ENCODE assay signal across 15 cellular contexts in genomic region chr6:41256383-41256782, GRCh38. TPM values are rescaled to one million over a fixed set of nuclear protein-coding genes. Genes with fewer than 3 reads are reported as not detected.
DNase-seq lines count a peak whose midpoint lies in the region; ATAC-seq, FAIRE-seq and TF ChIP-seq lines count a peak whose summit lies in the region.
"Had no signal": no experiment of that assay in that cellular context is flagged by ENCODE, and none has a peak within 500 bp of the region (broad histone marks: within the 10 kb centered on the region; RNA-seq: fewer than 3 reads in every experiment).

No MANE protein-coding gene starts in this region.

- peaks cover 9% of the 10 kb centered on the region for H3K27me3 Mint-ChIP-seq in brain
- peaks cover 2% of the 10 kb centered on the region for H3K27me3 Mint-ChIP-seq in CD8-positive, alpha-beta T cell (ENCODE audit: low read depth)

- no peak for TF ChIP-seq POLR2A in GM12891 (IDR thresholded peaks at IDR 0.05; ENCODE audit: low read depth, low read length)
- no peak for TF ChIP-seq POLR2A in ovary (IDR thresholded peaks at IDR 0.05)
- TF ChIP-seq POLR2A in sigmoid colon (IDR thresholded peaks at IDR 0.05) = no peak

- peak overlapping the region in 3 of 5 experiments; percentile 3 to 16 (median 12) for H3K4me3 Mint-ChIP-seq in brain
- H3K4me3 Mint-ChIP-seq in CD8-positive, alpha-beta T cell = no peak overlapping the region
- H3K4me3 Mint-ChIP-seq: activated T-cell treated with anti-CD3 and anti-CD28 coated beads, Interleukin-2, amount 50 U/mL, for 4 hours had no signal

- TF ChIP-seq CTCF in brain (conservative IDR thresholded peaks at IDR 0.05) (no peak), ovary (IDR thresholded peaks at IDR 0.05) (no peak), sigmoid colon (IDR thresholded peaks at IDR 0.05) (no peak)
- no peak for TF ChIP-seq CTCF in CD8-positive, alpha-beta T cell (IDR thresholded peaks at IDR 0.05)

- POLR2A ChIA-PET in CD8-positive, alpha-beta T cell (lab: Charles Lee) = no interaction called here

- no peak for TF ChIP-seq EP300 in ovary (IDR thresholded peaks at IDR 0.05)
- no peak for TF ChIP-seq EP300 in sigmoid colon (IDR thresholded peaks at IDR 0.05)

- H3K9me3 ChIP-seq in CD8-positive, alpha-beta T cell (ENCODE audit: low read length) = peaks cover 3% of the 10 kb centered on the region
- H3K9me3 ChIP-seq in ovary (peaks cover 0 to 4% of the 10 kb centered on the region in 2 donors), sigmoid colon (peaks cover 0 to 4% (median 0%) of the 10 kb centered on the region in 4 donors)

- H3K27ac ChIP-seq in CD8-positive, alpha-beta T cell (ENCODE audit: low read depth, low read length) = no peak overlapping the region
- H3K27ac ChIP-seq in ovary (no peak overlapping the region), sigmoid colon (no peak overlapping the region)
- H3K27ac ChIP-seq: tibial artery had no signal

- H3K4me1 Mint-ChIP-seq in brain = peaks cover 42% of the 10 kb centered on the region
- H3K4me1 Mint-ChIP-seq in CD8-positive, alpha-beta T cell (ENCODE audit: low read depth) = peaks cover 8% of the 10 kb centered on the region

- H3K27me3 ChIP-seq in CD8-positive, alpha-beta T cell (ENCODE audit: insufficient read depth, low read length) = no peaks in the 10 kb centered on the region
- H3K27me3 ChIP-seq in ovary (no peaks in the 10 kb centered on the region), sigmoid colon (no peaks in the 10 kb centered on the region)
- H3K27me3 ChIP-seq: tibial artery had no signal

- intact Hi-C loops in CD8-positive, alpha-beta T cell (cut with DNase I, micrococcal nuclease) = no loop called here
- intact Hi-C loops in ovary (cut with DNase I) (no loop called here), sigmoid colon (cut with DNase I) (no loop called here)

- no peak overlapping the region for H3K4me3 ChIP-seq in CD8-positive, alpha-beta T cell (ENCODE audit: low read depth, low read length)
- H3K4me3 ChIP-seq in ovary = no peak overlapping the region
- H3K4me3 ChIP-seq in sigmoid colon = no peak overlapping the region
- H3K4me3 ChIP-seq: tibial artery had no signal

- peak; percentile 90 for FAIRE-seq in GM12891 (lab: Jason Lieb, UNC)

- peak overlapping the region in 3 of 5 experiments; percentile 42 to 92 (median 78) for H3K27ac Mint-ChIP-seq in brain
- no peak overlapping the region for H3K27ac Mint-ChIP-seq in CD8-positive, alpha-beta T cell

- ATAC-seq in GM21367 (IDR thresholded peaks at IDR 0.05; ENCODE audit: unreplicated experiment) (peak; percentile 50), HG03108 (IDR thresholded peaks at IDR 0.05; ENCODE audit: unreplicated experiment) (peak; percentile 73)
- no peak for ATAC-seq in CD8-positive, alpha-beta T cell
- ATAC-seq: activated T-cell treated with anti-CD3 and anti-CD28 coated beads, Interleukin-2, amount 50 U/mL, for 4 hours had no signal

- no peaks in the 10 kb centered on the region for H3K36me3 ChIP-seq in CD8-positive, alpha-beta T cell (ENCODE audit: insufficient read depth, low read length)
- H3K36me3 ChIP-seq in ovary (no peaks in the 10 kb centered on the region), sigmoid colon (no peaks in the 10 kb centered on the region)
- H3K36me3 ChIP-seq: tibial artery had no signal

- 96 to 100% (median 97%) methylated on average over 1 of the region's 1 CpG for WGBS in ovary, 3 donors
- WGBS in sigmoid colon, 2 donors = 92% methylated on average over 1 of the region's 1 CpG

- peak; percentile 15 for DNase-seq in GM12891 (ENCODE audit: insufficient read length, low spot score)
- no peak for DNase-seq in CD8-positive, alpha-beta T cell
- no peak for DNase-seq in ovary
- no peak for DNase-seq in sigmoid colon
- DNase-seq in AML-193 (lab: John Stamatoyannopoulos, UW) = no peak
- DNase-seq: activated T-cell treated with anti-CD3 and anti-CD28 coated beads, Interleukin-2, amount 50 U/mL, for 4 hours; NCI-H1092; NCI-H510A treated with DMSO at 0.1 percent for 48 hours; retina; Right ventricle myocardium superior; tibial artery had no signal

- peaks cover 8 to 38% (median 26%) of the 10 kb centered on the region in 5 experiments for H3K9me3 Mint-ChIP-seq in brain
- H3K9me3 Mint-ChIP-seq in CD8-positive, alpha-beta T cell = peaks cover 7% of the 10 kb centered on the region

- no peaks in the 10 kb centered on the region for H3K4me1 ChIP-seq in CD8-positive, alpha-beta T cell (ENCODE audit: insufficient read depth, low read length)
- H3K4me1 ChIP-seq in ovary (ENCODE audit: insufficient read depth) (no peaks in the 10 kb centered on the region), sigmoid colon (peaks cover 0 to 19% (median 15%) of the 10 kb centered on the region in 4 donors)
- H3K4me1 ChIP-seq: tibial artery had no signal

- H3K36me3 Mint-ChIP-seq in brain = no peaks in the 10 kb centered on the region
- H3K36me3 Mint-ChIP-seq in CD8-positive, alpha-beta T cell = peaks cover 4% of the 10 kb centered on the region

- CTCF ChIA-PET in CD8-positive, alpha-beta T cell (lab: Charles Lee) = no interaction called here

TF ChIP-seq in GM12891, 5 proteins besides CTCF, POLR2A, EP300 and RAD21:
- TF ChIP-seq SPI1 (IDR thresholded peaks at IDR 0.05; ENCODE audit: low read depth, low read length) (no peak), POU2F2 (IDR thresholded peaks at IDR 0.05; ENCODE audit: low read depth, low read length) (no peak), POLR2AphosphoS5 (IDR thresholded peaks at IDR 0.05; ENCODE audit: low read depth, low read length) (no peak), TAF1 (IDR thresholded peaks at IDR 0.05; ENCODE audit: low read depth, low read length) (no peak), PAX5 (IDR thresholded peaks at IDR 0.05; ENCODE audit: insufficient read depth, low read length, severe bottlenecking) (no peak)
TF ChIP-seq in GM12891: peak in this region for 0.

RNA-seq across cellular contexts. Expression of gene TREML4, which starts 28.2 kb away (rescaled TPM):
- 0.06 TPM for polyA plus RNA-seq in GM12891 (2012; ENCODE audit: low read depth, missing spikeins)
- polyA plus RNA-seq in brain (ENCODE audit: insufficient read depth, low read depth, low replicate concordance) = not detected
- not detected for total RNA-seq in CD8-positive, alpha-beta T cell
- total RNA-seq in ovary = not detected
- not detected for polyA plus RNA-seq in ovary
- not detected for total RNA-seq in sigmoid colon
- under 1 TPM in 1 of 3 donors, not detected in 2; 0.22 TPM for polyA plus RNA-seq in sigmoid colon
- total RNA-seq: activated T-cell treated with anti-CD3 and anti-CD28 coated beads, Interleukin-2, amount 50 U/mL, for 4 hours; G401; Right ventricle myocardium superior had no signal

RNA-seq across cellular contexts. Expression of gene TREM1, which starts 30.1 kb away (rescaled TPM):
- polyA plus RNA-seq in GM12891 (2012; ENCODE audit: low read depth, missing spikeins) = 0.78 TPM
- polyA plus RNA-seq in brain (ENCODE audit: insufficient read depth, low read depth, low replicate concordance) (0.93 TPM), ovary (1 to 10 TPM in 1 of 2 donors, under 1 TPM in 1; 0.36 to 2.4 TPM), sigmoid colon (1 to 10 TPM in 2 of 3 donors, under 1 TPM in 1; 0.74 to 6.0 (median 1.8) TPM)
- under 1 TPM in 1 of 2 experiments, not detected in 1; 0.42 TPM for total RNA-seq in CD8-positive, alpha-beta T cell
- total RNA-seq in ovary (1 to 10 TPM in 3 of 7 donors, under 1 TPM in 4; 0.34 to 2.9 (median 0.87) TPM), sigmoid colon (1 to 10 TPM in 3 of 4 donors, under 1 TPM in 1; 0.36 to 3.5 (median 2.0) TPM)
- total RNA-seq: activated T-cell treated with anti-CD3 and anti-CD28 coated beads, Interleukin-2, amount 50 U/mL, for 4 hours; G401 had no signal

RNA-seq across cellular contexts. Expression of gene TREML2, which starts 55.4 kb away (rescaled TPM):
- polyA plus RNA-seq in GM12891 (2012; ENCODE audit: low read depth, missing spikeins) = 4.2 TPM
- polyA plus RNA-seq in brain (ENCODE audit: insufficient read depth, low read depth, low replicate concordance) (not detected), ovary (under 1 TPM in 1 of 2 donors, not detected in 1; 0.08 TPM), sigmoid colon (1 to 10 TPM in 1 of 3 donors, not detected in 2; 3.7 TPM)
- under 1 TPM; 0.36 to 0.46 TPM for total RNA-seq in CD8-positive, alpha-beta T cell
- total RNA-seq in ovary (under 1 TPM in 1 of 7 donors, not detected in 6; 0.10 TPM), sigmoid colon (not detected)
- total RNA-seq: G401, Right ventricle myocardium superior had no signal
